ENCODE assay signal across 8 cellular contexts in the genomic region with DNA sequence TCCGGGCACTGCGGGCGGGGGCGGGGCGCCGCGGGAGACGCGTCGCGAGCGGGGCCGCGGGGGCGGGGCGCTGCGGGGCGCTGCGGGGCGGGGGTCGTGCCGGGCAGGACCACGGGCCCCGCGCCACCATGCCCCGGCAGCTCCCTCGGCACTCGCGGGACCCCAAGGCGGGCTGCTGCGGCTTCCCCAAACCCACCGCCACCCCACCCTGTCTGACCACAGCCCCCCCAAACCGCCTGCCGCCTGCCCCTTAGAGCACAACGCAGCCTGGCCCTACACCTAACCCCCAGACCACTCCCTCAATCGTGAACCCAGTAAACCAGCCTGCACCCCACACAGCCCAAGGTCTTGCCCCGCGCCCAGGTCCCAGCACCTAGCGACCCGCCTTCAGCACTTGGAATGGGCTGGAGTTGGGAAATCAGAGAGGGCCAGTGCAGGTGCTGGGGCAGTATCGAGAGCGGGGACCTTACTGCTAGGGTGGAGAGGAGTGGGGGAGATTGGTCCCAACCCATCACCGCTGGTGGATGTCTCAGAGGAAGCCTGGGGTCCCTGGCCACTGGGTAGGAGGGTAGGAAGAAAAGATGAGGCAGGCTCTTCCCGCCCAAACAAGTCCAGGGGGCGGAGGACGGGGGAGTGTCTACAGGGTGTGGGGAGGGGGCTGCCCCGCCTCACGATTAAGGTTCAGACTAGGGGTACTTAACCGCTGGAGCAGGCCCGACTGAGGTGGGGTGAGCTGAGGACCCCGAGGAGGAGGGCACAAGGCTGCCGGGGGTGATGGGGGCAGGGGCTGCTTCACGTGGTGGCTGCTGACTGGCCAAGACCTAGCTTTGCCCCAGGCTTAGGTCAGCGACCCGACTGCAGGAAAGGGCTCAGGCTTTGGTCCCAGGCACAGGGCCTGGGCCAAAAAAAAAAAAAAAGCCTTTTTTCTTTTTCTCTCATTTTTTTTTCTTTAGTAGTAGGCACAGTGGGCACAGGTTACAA. TPM values are rescaled to one million over a fixed set of nuclear protein-coding genes. Genes with fewer than 3 reads are reported as not detected.
DNase-seq lines count a peak whose midpoint lies in the region; ATAC-seq and TF ChIP-seq lines count a peak whose summit lies in the region.

No MANE protein-coding gene starts in this region.

- H3K27ac Mint-ChIP-seq in WTC11: peak overlapping the region; percentile 100

- CTCF ChIA-PET in WTC11 (lab: Charles Lee): interaction anchor here (0.6 to 1.5 kb wide), 14 partner anchors 9 to 622 kb away, joined by 3 to 10 read pairs (median 4); a partner anchor contains a TSS

- POLR2A ChIA-PET in WTC11 (lab: Charles Lee): interaction anchor here (1.0 to 2.1 kb wide), 7 partner anchors 9 to 47 kb away, joined by 3 to 39 read pairs (median 4); a partner anchor contains a TSS

- H3K4me3 ChIP-seq in AG10803 (ENCODE audit: low read length): peak overlapping the region; percentile 66
- H3K4me3 ChIP-seq in HFF-Myc (replicated peaks; ENCODE audit: low read depth, low read length): peak overlapping the region; percentile 90
- H3K4me3 ChIP-seq in fibroblast of lung (replicated peaks in 1 of 4; ENCODE audit: control extremely low read depth in 1 of 4, insufficient read depth in 1 of 4, low read depth in 3 of 4, low read length in 4 of 4): peak overlapping the region; percentile 40 to 75 (median 44)
- peak overlapping the region; percentile 94 to 95 for H3K4me3 ChIP-seq in neutrophil (ENCODE audit: low read depth in 1 of 2, low read length in 1 of 2)

- no peaks in the 10 kb centered on the region for H4K20me1 ChIP-seq in fibroblast of lung (ENCODE audit: control insufficient read depth, extremely low read depth, insufficient read depth, low read length)

- ATAC-seq in WTC11 (peak; percentile 69), GM21717 (IDR thresholded peaks at IDR 0.05; ENCODE audit: unreplicated experiment) (no peak)

- no peaks in the 10 kb centered on the region for H3K9me3 ChIP-seq in fibroblast of lung (ENCODE audit: control insufficient read depth, insufficient read depth, low read depth, low read length)
- no peaks in the 10 kb centered on the region for H3K9me3 ChIP-seq in neutrophil

- DNase-seq in AG10803 (ENCODE audit: low read depth): no peak
- DNase-seq in HFF-Myc (ENCODE audit: extremely low read depth, low read depth): no peak
- DNase-seq in WTC11 (ENCODE audit: low spot score): peak; percentile 80
- DNase-seq in fibroblast of lung (ENCODE audit: low read depth in 2 of 2): no peak
- no peak for DNase-seq in dedifferentiated amniotic fluid mesenchymal stem cell (ENCODE audit: extremely low spot score)
- no peak for DNase-seq in NCI-H128 (lab: John Stamatoyannopoulos, UW; ENCODE audit: unreplicated experiment)

- peak overlapping the region; percentile 89 for H3K4me3 Mint-ChIP-seq in WTC11

- peaks cover 12% of the 10 kb centered on the region for H3K36me3 ChIP-seq in fibroblast of lung (ENCODE audit: control insufficient read depth, insufficient read depth, low read length)
- peaks cover 33% of the 10 kb centered on the region for H3K36me3 ChIP-seq in neutrophil

- H3K27ac ChIP-seq in fibroblast of lung (ENCODE audit: insufficient read depth, low read length) (peak overlapping the region; percentile 98), neutrophil (peak overlapping the region; percentile 95)

- H3K27me3 ChIP-seq in fibroblast of lung (ENCODE audit: control insufficient read depth, insufficient read depth, low read length) (no peaks in the 10 kb centered on the region), neutrophil (no peaks in the 10 kb centered on the region)

- H3K79me2 ChIP-seq in fibroblast of lung (ENCODE audit: control insufficient read depth, insufficient read depth, low read length): peaks cover 18% of the 10 kb centered on the region

- no peaks in the 10 kb centered on the region for H3K9me3 Mint-ChIP-seq in WTC11

- no peaks in the 10 kb centered on the region for H3K27me3 Mint-ChIP-seq in WTC11 (ENCODE audit: low read depth)

- H2AFZ ChIP-seq in fibroblast of lung (ENCODE audit: low read length): peak overlapping the region; percentile 93

- TF ChIP-seq CTCF in AG10803 (conservative IDR thresholded peaks at IDR 0.05; ENCODE audit: low read length) (no peak), HFF-Myc (IDR thresholded peaks at IDR 0.05; ENCODE audit: low read depth, low read length, missing control alignments) (no peak), WTC11 (IDR thresholded peaks at IDR 0.05) (no peak), fibroblast of lung (conservative IDR thresholded peaks at IDR 0.05 in 1 of 2, IDR thresholded peaks at IDR 0.05 in 1 of 2; ENCODE audit: low read depth in 1 of 2, low read length in 2 of 2) (no peak), neutrophil (IDR thresholded peaks at IDR 0.05) (no peak)

- H3K9ac ChIP-seq in fibroblast of lung (ENCODE audit: insufficient read depth, low read length): peak overlapping the region; percentile 100

- H3K4me2 ChIP-seq in fibroblast of lung (ENCODE audit: extremely low read depth, insufficient read depth, low read length): peak overlapping the region; percentile 88

- peaks cover 47% of the 10 kb centered on the region for H3K4me1 Mint-ChIP-seq in WTC11

- H3K4me1 ChIP-seq in fibroblast of lung (ENCODE audit: control insufficient read depth, extremely low read depth, insufficient read depth, low read length) (peaks cover 35% of the 10 kb centered on the region), neutrophil (ENCODE audit: control insufficient read depth in 1 of 2, insufficient read depth in 1 of 2, low read depth in 1 of 2, low read length in 1 of 2) (peaks cover 57% of the 10 kb centered on the region in 2 experiments)

- peaks cover 8% of the 10 kb centered on the region for H3K36me3 Mint-ChIP-seq in WTC11

TF ChIP-seq in WTC11, 78 proteins besides CTCF, POLR2A, EP300 and RAD21 (continues in another document):
- TF ChIP-seq ZNF416 (CRISPR knock-in tag; IDR thresholded peaks at IDR 0.05) (no peak), MXD4 (CRISPR knock-in tag; IDR thresholded peaks at IDR 0.05; ENCODE audit: borderline replicate concordance) (no peak), ZNF396 (CRISPR knock-in tag; IDR thresholded peaks at IDR 0.05; ENCODE audit: borderline replicate concordance) (no peak), EMX1 (CRISPR knock-in tag; IDR thresholded peaks at IDR 0.05) (peak; percentile 53; the same call in 1 of the 2 replicates), GRHL2 (CRISPR knock-in tag; IDR thresholded peaks at IDR 0.05; ENCODE audit: insufficient replicate concordance, severe bottlenecking) (no peak)
- TF ChIP-seq, protein P1, sequence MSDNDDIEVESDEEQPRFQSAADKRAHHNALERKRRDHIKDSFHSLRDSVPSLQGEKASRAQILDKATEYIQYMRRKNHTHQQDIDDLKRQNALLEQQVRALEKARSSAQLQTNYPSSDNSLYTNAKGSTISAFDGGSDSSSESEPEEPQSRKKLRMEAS (CRISPR knock-in tag; IDR thresholded peaks at IDR 0.05): peak; percentile 76; the same call in 1 of the 2 replicates
- TF ChIP-seq, protein P2, sequence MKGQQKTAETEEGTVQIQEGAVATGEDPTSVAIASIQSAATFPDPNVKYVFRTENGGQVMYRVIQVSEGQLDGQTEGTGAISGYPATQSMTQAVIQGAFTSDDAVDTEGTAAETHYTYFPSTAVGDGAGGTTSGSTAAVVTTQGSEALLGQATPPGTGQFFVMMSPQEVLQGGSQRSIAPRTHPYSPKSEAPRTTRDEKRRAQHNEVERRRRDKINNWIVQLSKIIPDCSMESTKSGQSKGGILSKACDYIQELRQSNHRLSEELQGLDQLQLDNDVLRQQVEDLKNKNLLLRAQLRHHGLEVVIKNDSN (CRISPR knock-in tag; IDR thresholded peaks at IDR 0.05): peak; percentile 49; the same call in 1 of the 2 replicates
- TF ChIP-seq, protein P3, sequence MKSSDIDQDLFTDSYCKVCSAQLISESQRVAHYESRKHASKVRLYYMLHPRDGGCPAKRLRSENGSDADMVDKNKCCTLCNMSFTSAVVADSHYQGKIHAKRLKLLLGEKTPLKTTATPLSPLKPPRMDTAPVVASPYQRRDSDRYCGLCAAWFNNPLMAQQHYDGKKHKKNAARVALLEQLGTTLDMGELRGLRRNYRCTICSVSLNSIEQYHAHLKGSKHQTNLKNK (CRISPR knock-in tag; IDR thresholded peaks at IDR 0.05): no peak

RNA-seq across cellular contexts. Expression of a gene that starts 0.5 kb away (rescaled TPM):
- total RNA-seq in WTC11 (2021): 24.1 to 27.4 TPM (median 24.3 TPM) in 3 replicates
- total RNA-seq in fibroblast of lung: 3.6 and 8.1 TPM in 2 replicates
- 12.2 and 14.2 TPM in 2 replicates for polyA plus RNA-seq in fibroblast of lung
- polyA plus RNA-seq in fibroblast of lung (2012): 25.6 and 29.3 TPM in 2 replicates
- polyA minus RNA-seq in fibroblast of lung (ENCODE audit: low replicate concordance): 24.1 and 29.9 TPM in 2 replicates

RNA-seq across cellular contexts. Expression of a gene that starts 11.1 kb away (rescaled TPM):
- total RNA-seq in WTC11 (2021) (30.6 to 46.9 TPM (median 34.0 TPM) in 3 replicates), fibroblast of lung (3.1 and 6.9 TPM in 2 replicates)
- polyA plus RNA-seq in fibroblast of lung: 2.5 and 4.1 TPM in 2 replicates
- 4.9 and 6.7 TPM in 2 replicates for polyA plus RNA-seq in fibroblast of lung (2012)
- polyA minus RNA-seq in fibroblast of lung (ENCODE audit: low replicate concordance): 50.9 and 72.7 TPM in 2 replicates

RNA-seq across cellular contexts. Expression of a gene that starts 12.9 kb away (rescaled TPM):
- total RNA-seq in WTC11 (2021) (11.3 to 17.2 TPM (median 11.9 TPM) in 3 replicates), fibroblast of lung (15.4 and 36.0 TPM in 2 replicates)
- polyA plus RNA-seq in fibroblast of lung: 9.8 and 13.0 TPM in 2 replicates
- 9.9 and 11.9 TPM in 2 replicates for polyA plus RNA-seq in fibroblast of lung (2012)
- polyA minus RNA-seq in fibroblast of lung (ENCODE audit: low replicate concordance): 27.9 and 61.8 TPM in 2 replicates

RNA-seq across cellular contexts. Expression of a gene that starts 26.7 kb away (rescaled TPM):
- total RNA-seq in WTC11 (2021): 5.0 to 5.6 TPM (median 5.1 TPM) in 3 replicates
- 6.9 and 11.4 TPM in 2 replicates for total RNA-seq in fibroblast of lung
- polyA plus RNA-seq in fibroblast of lung: 2.8 and 2.9 TPM in 2 replicates
- 4.5 and 5.6 TPM in 2 replicates for polyA plus RNA-seq in fibroblast of lung (2012)
- 3.2 and 4.0 TPM in 2 replicates for polyA minus RNA-seq in fibroblast of lung (ENCODE audit: low replicate concordance)

RNA-seq across cellular contexts. Expression of a gene that starts 39.4 kb away (rescaled TPM):
- total RNA-seq in WTC11 (2021) (3.1 to 3.9 TPM (median 3.7 TPM) in 3 replicates), fibroblast of lung (under 0.01 TPM in 1 of 2 replicates, not detected in the other)
- polyA plus RNA-seq in fibroblast of lung: not detected in 2 replicates
- not detected in 2 replicates for polyA plus RNA-seq in fibroblast of lung (2012)
- polyA minus RNA-seq in fibroblast of lung (ENCODE audit: low replicate concordance): not detected in 2 replicates

Comparison
In these comparisons a context has a peak if more than half of its experiments do, and no peak if none do; other contexts are left out.
1. H3K4me3 ChIP-seq: peak in every context shown above with its lines; median percentile 94 in neutrophil; 90 in HFF-Myc; 66 in AG10803; 44 in fibroblast of lung.